ENCODE assay signal across 2 cellular contexts in the genomic region with DNA sequence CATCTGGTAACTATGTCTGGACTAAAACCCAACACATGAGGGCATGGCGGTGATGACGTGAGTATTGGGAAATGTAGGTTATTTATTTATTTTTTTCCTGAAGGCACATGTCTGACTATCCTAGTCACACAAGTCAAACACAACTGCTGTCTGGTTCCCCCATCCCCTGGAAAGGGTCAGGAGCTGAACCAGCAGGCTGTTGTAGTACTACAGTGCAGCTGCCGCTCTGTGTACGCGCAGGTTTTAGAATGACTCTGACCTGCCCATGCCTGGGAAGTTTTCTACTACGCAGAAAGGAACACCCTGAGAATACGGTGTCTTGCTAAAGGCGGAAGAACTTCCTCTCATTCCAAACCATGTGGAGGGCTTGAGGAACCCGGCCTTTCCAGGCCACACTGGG.
TF ChIP-seq lines count a peak whose summit lies in the region.

No MANE protein-coding gene starts in this region.

TF ChIP-seq in HCT116, 20 proteins besides CTCF, POLR2A, EP300 and RAD21 (continued from another document):
- TF ChIP-seq REST (IDR thresholded peaks at IDR 0.05; ENCODE audit: low read depth) (no peak), POLR2AphosphoS5 (IDR thresholded peaks at IDR 0.05; ENCODE audit: low read depth, low read length) (no peak), FOSL1 (IDR thresholded peaks at IDR 0.05; ENCODE audit: low read depth) (no peak), ZFX (IDR thresholded peaks at IDR 0.05) (no peak)

TF ChIP-seq in HepG2, 621 proteins besides CTCF, POLR2A, EP300 and RAD21 (continued from another document and continues in another):
- TF ChIP-seq ZNF609 (CRISPR knock-in tag; IDR thresholded peaks at IDR 0.05; ENCODE audit: borderline replicate concordance) (no peak), GTF3A (CRISPR knock-in tag; conservative IDR thresholded peaks at IDR 0.05) (no peak), KDM5B (CRISPR knock-in tag; IDR thresholded peaks at IDR 0.05; ENCODE audit: borderline replicate concordance) (no peak), ZFP36L2 (CRISPR knock-in tag; IDR thresholded peaks at IDR 0.05) (no peak), SMARCE1 (IDR thresholded peaks at IDR 0.05; ENCODE audit: borderline replicate concordance) (no peak), ZC3H4 (CRISPR knock-in tag; IDR thresholded peaks at IDR 0.05; ENCODE audit: borderline replicate concordance) (no peak), ZNF607 (CRISPR knock-in tag; IDR thresholded peaks at IDR 0.05; ENCODE audit: borderline replicate concordance) (no peak), HNRNPUL1 (IDR thresholded peaks at IDR 0.05; ENCODE audit: low read depth, low read length) (no peak), DMTF1 (CRISPR knock-in tag; IDR thresholded peaks at IDR 0.05) (no peak), NFKBIZ (CRISPR knock-in tag; IDR thresholded peaks at IDR 0.05) (no peak), MED8 (CRISPR knock-in tag; IDR thresholded peaks at IDR 0.05; ENCODE audit: insufficient replicate concordance) (no peak), ZBTB3 (CRISPR knock-in tag; IDR thresholded peaks at IDR 0.05; ENCODE audit: borderline replicate concordance, low read depth) (no peak), DNMT1 (CRISPR knock-in tag; IDR thresholded peaks at IDR 0.05) (no peak), CCDC6 (CRISPR knock-in tag; IDR thresholded peaks at IDR 0.05) (no peak), TBP (CRISPR knock-in tag; IDR thresholded peaks at IDR 0.05) (no peak), ZNF44 (CRISPR knock-in tag; IDR thresholded peaks at IDR 0.05) (no peak), ZNF20 (CRISPR knock-in tag; IDR thresholded peaks at IDR 0.05) (no peak), CREM (IDR thresholded peaks at IDR 0.05) (peak; percentile 36; the same call in 1 of the 2 replicates), CREM (CRISPR knock-in tag; IDR thresholded peaks at IDR 0.05) (no peak), RNF2 (conservative IDR thresholded peaks at IDR 0.05; ENCODE audit: low read depth) (no peak), CSRNP2 (CRISPR knock-in tag; conservative IDR thresholded peaks at IDR 0.05; ENCODE audit: low read depth) (no peak), BCL3 (CRISPR knock-in tag; IDR thresholded peaks at IDR 0.05) (no peak), MATR3 (CRISPR knock-in tag; IDR thresholded peaks at IDR 0.05) (no peak), TCF12 (IDR thresholded peaks at IDR 0.05) (no peak), TCF12 (CRISPR knock-in tag; IDR thresholded peaks at IDR 0.05) (no peak), ZGPAT (CRISPR knock-in tag; IDR thresholded peaks at IDR 0.05) (no peak; the same call in 1 of the 2 replicates), MXI1 (IDR thresholded peaks at IDR 0.05; ENCODE audit: borderline replicate concordance, low read depth, low read length) (peak; percentile 34; the same call in 1 of the 3 replicates)
- TF ChIP-seq, protein P1, sequence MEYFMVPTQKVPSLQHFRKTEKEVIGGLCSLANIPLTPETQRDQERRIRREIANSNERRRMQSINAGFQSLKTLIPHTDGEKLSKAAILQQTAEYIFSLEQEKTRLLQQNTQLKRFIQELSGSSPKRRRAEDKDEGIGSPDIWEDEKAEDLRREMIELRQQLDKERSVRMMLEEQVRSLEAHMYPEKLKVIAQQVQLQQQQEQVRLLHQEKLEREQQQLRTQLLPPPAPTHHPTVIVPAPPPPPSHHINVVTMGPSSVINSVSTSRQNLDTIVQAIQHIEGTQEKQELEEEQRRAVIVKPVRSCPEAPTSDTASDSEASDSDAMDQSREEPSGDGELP (IDR thresholded peaks at IDR 0.05; ENCODE audit: borderline replicate concordance, low read depth) = no peak
- TF ChIP-seq, protein P2, sequence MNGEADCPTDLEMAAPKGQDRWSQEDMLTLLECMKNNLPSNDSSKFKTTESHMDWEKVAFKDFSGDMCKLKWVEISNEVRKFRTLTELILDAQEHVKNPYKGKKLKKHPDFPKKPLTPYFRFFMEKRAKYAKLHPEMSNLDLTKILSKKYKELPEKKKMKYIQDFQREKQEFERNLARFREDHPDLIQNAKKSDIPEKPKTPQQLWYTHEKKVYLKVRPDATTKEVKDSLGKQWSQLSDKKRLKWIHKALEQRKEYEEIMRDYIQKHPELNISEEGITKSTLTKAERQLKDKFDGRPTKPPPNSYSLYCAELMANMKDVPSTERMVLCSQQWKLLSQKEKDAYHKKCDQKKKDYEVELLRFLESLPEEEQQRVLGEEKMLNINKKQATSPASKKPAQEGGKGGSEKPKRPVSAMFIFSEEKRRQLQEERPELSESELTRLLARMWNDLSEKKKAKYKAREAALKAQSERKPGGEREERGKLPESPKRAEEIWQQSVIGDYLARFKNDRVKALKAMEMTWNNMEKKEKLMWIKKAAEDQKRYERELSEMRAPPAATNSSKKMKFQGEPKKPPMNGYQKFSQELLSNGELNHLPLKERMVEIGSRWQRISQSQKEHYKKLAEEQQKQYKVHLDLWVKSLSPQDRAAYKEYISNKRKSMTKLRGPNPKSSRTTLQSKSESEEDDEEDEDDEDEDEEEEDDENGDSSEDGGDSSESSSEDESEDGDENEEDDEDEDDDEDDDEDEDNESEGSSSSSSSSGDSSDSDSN (CRISPR knock-in tag; IDR thresholded peaks at IDR 0.05) = peak; percentile 29; the same call in 1 of the 2 replicates
- TF ChIP-seq, protein P3, sequence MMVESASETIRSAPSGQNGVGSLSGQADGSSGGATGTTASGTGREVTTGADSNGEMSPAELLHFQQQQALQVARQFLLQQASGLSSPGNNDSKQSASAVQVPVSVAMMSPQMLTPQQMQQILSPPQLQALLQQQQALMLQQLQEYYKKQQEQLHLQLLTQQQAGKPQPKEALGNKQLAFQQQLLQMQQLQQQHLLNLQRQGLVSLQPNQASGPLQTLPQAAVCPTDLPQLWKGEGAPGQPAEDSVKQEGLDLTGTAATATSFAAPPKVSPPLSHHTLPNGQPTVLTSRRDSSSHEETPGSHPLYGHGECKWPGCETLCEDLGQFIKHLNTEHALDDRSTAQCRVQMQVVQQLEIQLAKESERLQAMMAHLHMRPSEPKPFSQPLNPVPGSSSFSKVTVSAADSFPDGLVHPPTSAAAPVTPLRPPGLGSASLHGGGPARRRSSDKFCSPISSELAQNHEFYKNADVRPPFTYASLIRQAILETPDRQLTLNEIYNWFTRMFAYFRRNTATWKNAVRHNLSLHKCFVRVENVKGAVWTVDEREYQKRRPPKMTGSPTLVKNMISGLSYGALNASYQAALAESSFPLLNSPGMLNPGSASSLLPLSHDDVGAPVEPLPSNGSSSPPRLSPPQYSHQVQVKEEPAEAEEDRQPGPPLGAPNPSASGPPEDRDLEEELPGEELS (CRISPR knock-in tag; IDR thresholded peaks at IDR 0.05) = no peak
